In the genomic region with DNA sequence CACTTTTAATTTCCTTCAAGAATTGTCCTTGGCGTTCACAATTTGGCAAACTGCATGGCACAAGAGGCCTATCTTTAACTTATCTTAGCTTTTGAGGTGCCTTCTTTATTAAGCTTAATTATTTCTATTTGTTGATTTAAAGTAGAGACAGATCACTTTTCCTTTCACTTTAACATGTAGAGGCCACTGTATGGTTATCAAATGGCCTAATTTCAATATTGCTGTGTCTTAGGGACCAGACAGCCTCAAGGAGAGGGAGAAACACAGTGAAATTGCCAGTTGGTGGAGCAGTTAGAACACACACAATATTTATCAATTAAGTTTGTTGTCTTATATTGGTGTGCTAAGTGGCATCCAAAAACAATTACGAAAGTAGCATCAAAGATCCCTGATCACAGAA, we compare ENCODE assay signal across 15 cellular contexts.
DNase-seq lines count a peak whose midpoint lies in the region; ATAC-seq, FAIRE-seq and TF ChIP-seq lines count a peak whose summit lies in the region.
"Had no signal": no experiment of that assay in that cellular context is flagged by ENCODE, and none has a peak within 500 bp of the region (broad histone marks: within the 10 kb centered on the region; RNA-seq: fewer than 3 reads in every experiment).

No MANE protein-coding gene starts in this region.

- no peaks in the 10 kb centered on the region for H3K36me3 Mint-ChIP-seq in activated T-helper 17 cell treated with anti-CD3 and anti-CD28 coated beads, Interleukin-2, amount 50 U/mL, for 72 hours (ENCODE audit: low read depth)

- intact Hi-C loops in esophagus squamous epithelium (cut with DNase I), result no loop called here

- H3K9ac ChIP-seq in MM.1S (ENCODE audit: low read length), result peak overlapping the region; percentile 5; the same call in 1 of the 2 replicates

- peak overlapping the region; percentile 43 for H3K4me3 Mint-ChIP-seq in activated T-helper 17 cell treated with anti-CD3 and anti-CD28 coated beads, Interleukin-2, amount 50 U/mL, for 72 hours
- H3K4me3 Mint-ChIP-seq: T-helper 1 cell treated with Interleukin-12 subunit alpha and Interleukin-12 subunit beta and Interleukin-4 antibody, amounts not matched to agents 30 μg/mL and 1 μg/mL, for 36 hours had no signal

- H3K79me2 ChIP-seq in MM.1S (ENCODE audit: low read length), result no peaks in the 10 kb centered on the region

- H3K4me2 ChIP-seq in MM.1S (ENCODE audit: low read depth, low read length), result peak overlapping the region; percentile 53

- peak overlapping the region; percentile 35; the same call in 1 of the 2 replicates for H3K4me3 ChIP-seq in MM.1S (ENCODE audit: low read length)
- H3K4me3 ChIP-seq in small intestine (ENCODE audit: low read depth in 1 of 2, low read length in 2 of 2), result no peak overlapping the region
- H3K4me3 ChIP-seq in esophagus squamous epithelium, result no peak overlapping the region
- H3K4me3 ChIP-seq in upper lobe of left lung, result no peak overlapping the region

- no peaks in the 10 kb centered on the region for H3K9me2 ChIP-seq in MM.1S (replicated peaks; ENCODE audit: insufficient read depth, low read length)

- TF ChIP-seq CTCF in MM.1S (IDR thresholded peaks at IDR 0.05; ENCODE audit: low read length), result no peak
- TF ChIP-seq CTCF in esophagus squamous epithelium (IDR thresholded peaks at IDR 0.05), result no peak
- TF ChIP-seq CTCF in upper lobe of left lung (IDR thresholded peaks at IDR 0.05), result no peak

- DNase-seq in MM.1S, result peak; percentile 35
- DNase-seq in small intestine, result peak; percentile 18
- DNase-seq in esophagus squamous epithelium (lab: John Stamatoyannopoulos, UW), result no peak
- DNase-seq in upper lobe of left lung, result no peak
- no peak for DNase-seq in midbrain (lab: John Stamatoyannopoulos, UW)
- DNase-seq: EL, GOT3, MV-4-11, NCI-H1417, NCI-H187 treated with DMSO at 0.1 percent for 48 hours, NCI-H446, SHP77 treated with DMSO at 0.1 percent for 48 hours had no signal

- H2AFZ ChIP-seq in MM.1S (ENCODE audit: low read length), result peak overlapping the region; percentile 63

- H3K9me3 ChIP-seq in MM.1S (replicated peaks; ENCODE audit: insufficient read depth, low read length) (no peaks in the 10 kb centered on the region), small intestine (ENCODE audit: control insufficient read depth, low read depth) (no peaks in the 10 kb centered on the region), esophagus squamous epithelium (no peaks in the 10 kb centered on the region), upper lobe of left lung (no peaks in the 10 kb centered on the region)

- TF ChIP-seq POLR2A in esophagus squamous epithelium (IDR thresholded peaks at IDR 0.05) (no peak), upper lobe of left lung (IDR thresholded peaks at IDR 0.05) (no peak)

- no peak for FAIRE-seq in small intestine (lab: Jason Lieb, UNC)

- H3K36me3 ChIP-seq in MM.1S (replicated peaks; ENCODE audit: insufficient read depth, low read length) (no peaks in the 10 kb centered on the region), small intestine (ENCODE audit: control insufficient read depth in 2 of 2, insufficient read depth in 2 of 2, low read length in 2 of 2) (no peaks in the 10 kb centered on the region), esophagus squamous epithelium (no peaks in the 10 kb centered on the region), upper lobe of left lung (no peaks in the 10 kb centered on the region)

- H4K20me1 ChIP-seq in MM.1S (ENCODE audit: insufficient read depth, low read length), result no peaks in the 10 kb centered on the region

- H3K27me3 ChIP-seq in MM.1S (replicated peaks; ENCODE audit: insufficient read depth, low read length) (no peaks in the 10 kb centered on the region), small intestine (ENCODE audit: control insufficient read depth in 2 of 2, insufficient read depth in 2 of 2, low read length in 2 of 2) (no peaks in the 10 kb centered on the region), esophagus squamous epithelium (no peaks in the 10 kb centered on the region), upper lobe of left lung (no peaks in the 10 kb centered on the region)

- H3K27ac ChIP-seq in MM.1S (ENCODE audit: low read length), result no peak overlapping the region
- no peak overlapping the region for H3K27ac ChIP-seq in small intestine (ENCODE audit: low read depth in 1 of 2, low read length in 1 of 2)
- no peak overlapping the region for H3K27ac ChIP-seq in esophagus squamous epithelium
- no peak overlapping the region for H3K27ac ChIP-seq in upper lobe of left lung

- H3K27ac Mint-ChIP-seq in activated T-helper 17 cell treated with anti-CD3 and anti-CD28 coated beads, Interleukin-2, amount 50 U/mL, for 72 hours, result no peak overlapping the region
- H3K27ac Mint-ChIP-seq: T-helper 1 cell treated with Interleukin-12 subunit alpha and Interleukin-12 subunit beta and Interleukin-4 antibody, amounts not matched to agents 30 μg/mL and 1 μg/mL, for 36 hours had no signal

- no peaks in the 10 kb centered on the region for H3K27me3 Mint-ChIP-seq in activated T-helper 17 cell treated with anti-CD3 and anti-CD28 coated beads, Interleukin-2, amount 50 U/mL, for 72 hours

- ATAC-seq in GM19463 (IDR thresholded peaks at IDR 0.05; ENCODE audit: unreplicated experiment), result peak; percentile 68
- ATAC-seq in activated T-helper 17 cell treated with anti-CD3 and anti-CD28 coated beads, Interleukin-2, amount 50 U/mL, for 72 hours (replicated peaks), result no peak
- no peak for ATAC-seq in upper lobe of left lung (ENCODE audit: low FRiP score in 2 of 2)

- H3K4me1 ChIP-seq in MM.1S (ENCODE audit: low read length) (no peaks in the 10 kb centered on the region), small intestine (ENCODE audit: control insufficient read depth in 2 of 2, insufficient read depth in 1 of 2, low read depth in 1 of 2, low read length in 1 of 2) (no peaks in the 10 kb centered on the region), esophagus squamous epithelium (peaks cover 0 to 18% (median 0%) of the 10 kb centered on the region in 3 donors), upper lobe of left lung (no peaks in the 10 kb centered on the region)

- no peak for TF ChIP-seq EP300 in upper lobe of left lung (IDR thresholded peaks at IDR 0.05)

- no peaks in the 10 kb centered on the region for H3K9me3 Mint-ChIP-seq in activated T-helper 17 cell treated with anti-CD3 and anti-CD28 coated beads, Interleukin-2, amount 50 U/mL, for 72 hours
- H3K9me3 Mint-ChIP-seq: T-helper 1 cell treated with Interleukin-12 subunit alpha and Interleukin-12 subunit beta and Interleukin-4 antibody, amounts not matched to agents 30 μg/mL and 1 μg/mL, for 36 hours had no signal

- no peaks in the 10 kb centered on the region for H3K4me1 Mint-ChIP-seq in activated T-helper 17 cell treated with anti-CD3 and anti-CD28 coated beads, Interleukin-2, amount 50 U/mL, for 72 hours

- no peaks in the 10 kb centered on the region for H3F3A ChIP-seq in MM.1S (ENCODE audit: insufficient read depth, low read length)

- 53 to 80% (median 56%) methylated on average over 2 of the region's 2 CpGs for WGBS in small intestine, 3 donors
- WGBS in esophagus squamous epithelium, 2 donors, result 82 to 91% methylated on average over 2 of the region's 2 CpGs
- 76 to 85% methylated on average over 2 of the region's 2 CpGs for WGBS in upper lobe of left lung, 2 donors

Comparison
In these comparisons a context has a peak if more than half of its experiments do, and no peak if none do; other contexts are left out.
1. DNase-seq: peak in MM.1S (single experiment) and small intestine (single experiment); none in esophagus squamous epithelium (single experiment), upper lobe of left lung (0 of 2) and midbrain (single experiment).